8 cellular contexts compared by ENCODE assay signal in the genomic region with DNA sequence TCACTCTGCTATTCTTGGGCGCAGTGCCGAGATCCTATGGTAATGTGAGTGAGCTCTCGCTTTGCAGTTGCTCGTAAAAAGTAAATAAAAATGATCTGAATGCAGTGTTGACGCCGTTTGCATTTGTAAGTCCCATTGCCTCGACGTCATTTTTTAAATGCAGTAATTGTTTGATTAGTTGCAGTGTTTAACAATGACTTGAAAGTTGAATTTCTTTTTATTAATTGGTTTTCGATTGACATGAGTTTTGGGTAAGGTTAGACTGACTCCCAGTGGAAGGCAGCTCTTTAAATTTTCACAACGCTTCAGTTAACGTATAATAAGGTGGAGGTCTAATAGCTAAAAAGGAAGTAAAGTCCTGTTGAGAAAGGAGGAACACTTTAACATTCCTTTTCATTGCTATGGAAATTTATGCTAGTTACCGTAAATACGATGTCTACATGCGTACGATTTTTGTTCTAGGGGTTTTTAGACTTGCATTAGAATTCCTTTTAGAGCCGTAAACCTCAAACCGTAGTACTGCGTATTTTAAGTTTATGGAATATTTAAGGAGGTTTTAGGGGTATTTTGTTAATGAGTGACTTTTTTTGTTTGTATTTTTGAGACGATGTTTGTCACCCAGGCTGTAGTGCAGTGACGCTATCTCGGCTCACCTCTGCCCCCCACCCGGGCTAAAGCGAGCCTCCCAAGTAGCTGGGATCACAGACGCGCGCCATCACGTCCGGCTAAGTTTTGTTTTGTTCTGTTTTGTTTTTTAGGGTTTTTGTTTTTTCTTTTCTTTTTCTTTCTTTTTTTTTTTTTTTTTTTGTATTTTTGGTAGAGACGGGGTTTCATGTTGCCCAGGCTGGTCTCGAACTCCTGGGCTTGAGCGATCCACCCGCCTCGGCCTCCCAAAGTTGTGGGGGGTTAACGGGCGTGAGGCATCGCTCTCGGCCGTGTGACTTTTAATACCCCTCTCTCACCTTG. TPM values are rescaled to one million over a fixed set of nuclear protein-coding genes. Genes with fewer than 3 reads are reported as not detected.
DNase-seq lines count a peak whose midpoint lies in the region; ATAC-seq and TF ChIP-seq lines count a peak whose summit lies in the region.

No MANE protein-coding gene starts in this region.

- H3K36me3 ChIP-seq in IMR-90 (ENCODE audit: control insufficient read depth, insufficient read depth, low read length) (peaks cover under 1% of the 10 kb centered on the region; the same call in 1 of the 2 replicates), neuronal stem cell (replicated peaks in 1 of 2; ENCODE audit: control insufficient read depth in 2 of 2, insufficient read depth in 2 of 2, low read length in 2 of 2) (peaks cover 0 to 25% of the 10 kb centered on the region in 2 donors)

- H3K79me1 ChIP-seq in IMR-90 (ENCODE audit: low read depth in 1 of 2, low read length in 2 of 2) (peaks cover 3 to 18% of the 10 kb centered on the region in 2 experiments; a peak in 2 of 4 replicates), neuronal stem cell (ENCODE audit: low read depth, low read length) (peaks cover 4% of the 10 kb centered on the region)

- H3K14ac ChIP-seq in IMR-90 (replicated peaks; ENCODE audit: low read depth, low read length) (peak overlapping the region; percentile 83), neuronal stem cell (ENCODE audit: low read length) (no peak overlapping the region)

- peaks cover 58% of the 10 kb centered on the region for H3K4me1 Mint-ChIP-seq in CD4-positive, alpha-beta T cell (ENCODE audit: low read depth)

- H3K4me3 Mint-ChIP-seq in CD4-positive, alpha-beta T cell, result peak overlapping the region; percentile 100

- H2BK12ac ChIP-seq in neuronal stem cell (ENCODE audit: low read length), result no peak overlapping the region

- DNase-seq in CD4-positive, alpha-beta T cell, result peak in 9 of 10 experiments; percentile 9 to 47 (median 22)
- DNase-seq in IMR-90, result peak; percentile 22
- peak; percentile 33 to 46 for DNase-seq in activated CD4-positive, alpha-beta T cell treated with anti-CD3 and anti-CD28 coated beads, Interleukin-2, amount 50 U/mL, for 48 hours
- peak; percentile 65 to 74 for DNase-seq in erythroblast (lab: John Stamatoyannopoulos, UW)
- no peak for DNase-seq in neuronal stem cell (ENCODE audit: low spot score)
- no peak for DNase-seq in HT-29 (ENCODE audit: low spot score)

- no peaks in the 10 kb centered on the region for H3K9me3 Mint-ChIP-seq in CD4-positive, alpha-beta T cell

- peak; percentile 2 for ATAC-seq in CD4-positive, alpha-beta T cell (ENCODE audit: poor library complexity)
- ATAC-seq in IMR-90 (ENCODE audit: low read depth), result no peak
- ATAC-seq in HG02678 (IDR thresholded peaks at IDR 0.05; ENCODE audit: unreplicated experiment), result no peak
- ATAC-seq in HG02970 (IDR thresholded peaks at IDR 0.05; ENCODE audit: low FRiP score, unreplicated experiment), result no peak

- peak overlapping the region; percentile 100 for H3K27ac ChIP-seq in CD4-positive, alpha-beta T cell (ENCODE audit: low read depth, low read length)
- peak overlapping the region; percentile 96 for H3K27ac ChIP-seq in IMR-90 (ENCODE audit: insufficient read depth, low read length)
- H3K27ac ChIP-seq in neuronal stem cell (replicated peaks; ENCODE audit: low read length), result peak overlapping the region; percentile 99

- peak overlapping the region; percentile 33 to 34 for H4K8ac ChIP-seq in IMR-90 (ENCODE audit: low read depth in 2 of 2, low read length in 2 of 2)
- H4K8ac ChIP-seq in neuronal stem cell (ENCODE audit: low read depth, low read length), result no peak overlapping the region

- H2BK5ac ChIP-seq in IMR-90 (ENCODE audit: low read depth, low read length, poor library complexity, severe bottlenecking), result peak overlapping the region; percentile 70
- H2BK5ac ChIP-seq in neuronal stem cell (ENCODE audit: low read length), result no peak overlapping the region

- H4K91ac ChIP-seq in IMR-90 (ENCODE audit: insufficient read depth, low read depth, low read length) (peak overlapping the region; percentile 29), neuronal stem cell (ENCODE audit: low read depth, low read length, poor library complexity) (no peak overlapping the region)

- peak overlapping the region; percentile 100 for H2AK9ac ChIP-seq in IMR-90 (replicated peaks; ENCODE audit: low read depth, low read length, poor library complexity)

- H2AFZ ChIP-seq in IMR-90 (replicated peaks; ENCODE audit: low read length, poor library complexity) (peak overlapping the region; percentile 59), neuronal stem cell (ENCODE audit: low read length) (no peak overlapping the region)

- in situ Hi-C loops in IMR-90 (cut with MboI; ENCODE audit: low sequenced_read_pairs), result no loop called here

- H3K4me3 ChIP-seq in IMR-90 (ENCODE audit: insufficient read depth, low read depth, low read length) (peak overlapping the region; percentile 67), neuronal stem cell (ENCODE audit: low read length in 2 of 2) (peak overlapping the region; percentile 91 to 100)

- H3K4ac ChIP-seq in IMR-90 (ENCODE audit: low read depth, low read length) (peak overlapping the region; percentile 69), neuronal stem cell (ENCODE audit: low read length) (no peak overlapping the region)

- peak overlapping the region; percentile 69 for H3K56ac ChIP-seq in IMR-90 (ENCODE audit: extremely low read depth, insufficient read depth, low read length)

- H3K27me3 Mint-ChIP-seq in CD4-positive, alpha-beta T cell, result no peaks in the 10 kb centered on the region

- POLR2A ChIA-PET in CD4-positive, alpha-beta T cell (lab: Charles Lee), result interaction anchor here (0.8 to 3.6 kb wide), 22 partner anchors 9 to 1049 kb away, joined by 3 to 17 read pairs (median 6); a partner anchor contains a TSS
- POLR2A ChIA-PET in IMR-90 (lab: Charles Lee; ENCODE audit: unreplicated experiment), result interaction anchor here (0.5 kb wide), 1 partner anchor 17 kb away, joined by 3 read pairs; no protein-coding TSS in a partner anchor

- H3K9ac ChIP-seq in IMR-90 (ENCODE audit: low read depth, low read length), result peak overlapping the region; percentile 98
- no peak overlapping the region for H3K9ac ChIP-seq in neuronal stem cell (ENCODE audit: low read depth, low read length, poor library complexity)

- peak overlapping the region; percentile 100 for H3K27ac Mint-ChIP-seq in CD4-positive, alpha-beta T cell

- intact Hi-C loops in CD4-positive, alpha-beta T cell (cut with DNase I, micrococcal nuclease), result loop anchor here (1.0 to 10.0 kb wide), 6 partner anchors 11 to 1799 kb away; a partner anchor contains a TSS
- intact Hi-C loops in IMR-90 (cut with micrococcal nuclease), result loop anchor here (1.0 to 5.0 kb wide), 3 partner anchors 14 to 122 kb away; a partner anchor contains a TSS

- TF ChIP-seq CTCF in CD4-positive, alpha-beta T cell (IDR thresholded peaks at IDR 0.05), result peak; percentile 22
- TF ChIP-seq CTCF in IMR-90 (conservative IDR thresholded peaks at IDR 0.05; ENCODE audit: low read depth, low read length), result no peak

- H3K36me3 Mint-ChIP-seq in CD4-positive, alpha-beta T cell (ENCODE audit: low read depth), result peaks cover 45% of the 10 kb centered on the region

- peak overlapping the region; percentile 89 for H3K23ac ChIP-seq in IMR-90 (ENCODE audit: low read depth, low read length)
- peak overlapping the region; percentile 95 for H3K23ac ChIP-seq in neuronal stem cell (ENCODE audit: low read depth, low read length, poor library complexity)

- peaks cover 5% of the 10 kb centered on the region for H3K4me1 ChIP-seq in IMR-90 (ENCODE audit: control insufficient read depth, insufficient read depth, low read length)
- peaks cover 4 to 12% of the 10 kb centered on the region in 2 donors for H3K4me1 ChIP-seq in neuronal stem cell (ENCODE audit: control insufficient read depth in 2 of 2, insufficient read depth in 1 of 2, low read depth in 1 of 2, low read length in 2 of 2)

- H3K18ac ChIP-seq in IMR-90 (ENCODE audit: low read depth, low read length), result peak overlapping the region; percentile 28
- no peak overlapping the region for H3K18ac ChIP-seq in neuronal stem cell (ENCODE audit: low read length)

- no peak for TF ChIP-seq POLR2A in IMR-90 (IDR thresholded peaks at IDR 0.05; ENCODE audit: low read depth, low read length)
- no peak for TF ChIP-seq POLR2A in erythroblast (IDR thresholded peaks at IDR 0.05; ENCODE audit: low read length)

- no peak for TF ChIP-seq RAD21 in IMR-90 (IDR thresholded peaks at IDR 0.05; ENCODE audit: low read length)

- peak overlapping the region; percentile 18; the same call in 1 of the 2 replicates for H4K5ac ChIP-seq in IMR-90 (ENCODE audit: low read depth, low read length)

- peak overlapping the region; percentile 96 for H3K4me2 ChIP-seq in IMR-90 (ENCODE audit: low read depth, low read length)
- peak overlapping the region; percentile 43 for H3K4me2 ChIP-seq in neuronal stem cell (ENCODE audit: insufficient read depth, low read length, poor library complexity, severe bottlenecking)

- H2AK5ac ChIP-seq in IMR-90 (ENCODE audit: low read depth, low read length), result peak overlapping the region; percentile 51; the same call in 1 of the 2 replicates
- no peak overlapping the region for H2AK5ac ChIP-seq in neuronal stem cell (ENCODE audit: low read depth, low read length)

- no peak overlapping the region for H2BK20ac ChIP-seq in IMR-90 (ENCODE audit: low read depth, low read length)

- TSS peak; percentile 51 for BruUV-seq in IMR-90 (replicated peaks; lab: Mats Ljungman, UMichigan)

- WGBS in IMR-90 (ENCODE audit: extremely low coverage in 2 of 2, insufficient read length in 1 of 2), 2 experiments, result 0% methylated on average over 5 of the region's 38 CpGs; no CpG with 5 or more reads in 1 of the 2 experiments
- WGBS in neuronal stem cell (ENCODE audit: extremely low coverage in 2 of 2, insufficient read length in 2 of 2, insufficient replicate concordance in 1 of 2), 2 donors, result no CpG with 5 or more reads among the region's 38 CpGs

- CTCF ChIA-PET in CD4-positive, alpha-beta T cell (lab: Charles Lee), result interaction anchor here (0.7 to 1.8 kb wide), 7 partner anchors 8 to 123 kb away, joined by 3 to 8 read pairs (median 5); a partner anchor contains a TSS
- CTCF ChIA-PET in IMR-90 (lab: Yijun Ruan, JAX), result interaction anchor here (0.9 kb wide), 1 partner anchor 63 kb away, joined by 4 read pairs; a partner anchor contains a TSS

- no peaks in the 10 kb centered on the region for H3K27me3 ChIP-seq in CD4-positive, alpha-beta T cell (ENCODE audit: control insufficient read depth, insufficient read depth, low read length)
- no peaks in the 10 kb centered on the region for H3K27me3 ChIP-seq in IMR-90 (ENCODE audit: control insufficient read depth, insufficient read depth, low read length)
- H3K27me3 ChIP-seq in neuronal stem cell (ENCODE audit: control insufficient read depth in 3 of 3, insufficient read depth in 3 of 3, low read depth in 1 of 3, low read length in 3 of 3), result no peaks in the 10 kb centered on the region

- peaks cover 56% of the 10 kb centered on the region for H4K20me1 ChIP-seq in IMR-90 (ENCODE audit: insufficient read depth, low read length)

- H2BK120ac ChIP-seq in IMR-90 (ENCODE audit: low read depth, low read length), result 0 out of 2 replicates have a peak overlapping the region, but pooled peaks have one; percentile 30
- H2BK120ac ChIP-seq in neuronal stem cell (ENCODE audit: low read depth, low read length), result no peak overlapping the region

- no peaks in the 10 kb centered on the region for H3K9me1 ChIP-seq in IMR-90 (ENCODE audit: insufficient read depth, low read length)

- H3K9me3 ChIP-seq in CD4-positive, alpha-beta T cell (ENCODE audit: control insufficient read depth, low read length), result no peaks in the 10 kb centered on the region
- H3K9me3 ChIP-seq in IMR-90 (ENCODE audit: control insufficient read depth, insufficient read depth, low read length) (no peaks in the 10 kb centered on the region), neuronal stem cell (replicated peaks in 1 of 2; ENCODE audit: control insufficient read depth in 2 of 2, insufficient read depth in 1 of 2, low read depth in 1 of 2, low read length in 2 of 2) (peaks cover 0 to 7% of the 10 kb centered on the region in 2 donors)

- dilution Hi-C loops in IMR-90 (cut with HindIII; ENCODE audit: low sequenced_read_pairs, unreplicated experiment), result no loop called here

- H2BK15ac ChIP-seq in IMR-90 (ENCODE audit: low read depth, low read length) (no peak overlapping the region), neuronal stem cell (ENCODE audit: low read length) (no peak overlapping the region)

RNA-seq across cellular contexts. Expression of a gene that starts 1.4 kb away (rescaled TPM):
- 100 to 1,000 TPM; 463 to 496 TPM for total RNA-seq in CD4-positive, alpha-beta T cell
- total RNA-seq in IMR-90 (2012; rRNA removed), result 217 and 485 TPM in 2 replicates
- 354 and 392 TPM in 2 replicates for polyA plus RNA-seq in IMR-90 (2012; rRNA removed)
- 33.6 and 79.5 TPM in 2 replicates for polyA plus RNA-seq in IMR-90 (2012; cell fraction: cytosol; rRNA removed)
- 6.7 and 91.3 TPM in 2 replicates for polyA plus RNA-seq in IMR-90 (2012; cell fraction: nucleus; rRNA removed; ENCODE audit: low replicate concordance)
- 744 TPM for polyA plus RNA-seq in neuronal stem cell (2013, experiment 1 of 2)
- 748 TPM for polyA plus RNA-seq in neuronal stem cell (2013, experiment 2 of 2)
- 135 and 142 TPM in 2 replicates for total RNA-seq in HT-29 (2014; rRNA removed; shearing (Covaris generic))

Comparison
In these comparisons a context has a peak if more than half of its experiments do, and no peak if none do; other contexts are left out.
1. DNase-seq: peak in CD4-positive, alpha-beta T cell (9 of 10), IMR-90 (single experiment), activated CD4-positive, alpha-beta T cell treated with anti-CD3 and anti-CD28 coated beads, Interleukin-2, amount 50 U/mL, for 48 hours (2 of 2) and erythroblast (2 of 2); none in neuronal stem cell (single experiment) and HT-29 (single experiment).
2. Peak in every context shown above with its lines, with median percentiles within 50 percentile points of each other: H3K27ac ChIP-seq.